Comparison of ENCODE assay signal across 1 cellular context in genomic region chr15:66323312-66323928, GRCh38.
TF ChIP-seq lines count a peak whose summit lies in the region.

No MANE protein-coding gene starts in this region.

TF ChIP-seq in K562, 482 proteins besides CTCF, POLR2A, EP300 and RAD21 (continued from another document and continues in another):
- TF ChIP-seq MGA (IDR thresholded peaks at IDR 0.05) (peak; percentile 54; the same call in 1 of the 2 replicates), ATF7 (IDR thresholded peaks at IDR 0.05) (peak; percentile 64), ZBTB34 (CRISPR knock-in tag; IDR thresholded peaks at IDR 0.05) (no peak), HDAC2 (IDR thresholded peaks at IDR 0.05) (peak; percentile 88), TSHZ1 (CRISPR knock-in tag; IDR thresholded peaks at IDR 0.05) (no peak), ELF1 (tag; IDR thresholded peaks at IDR 0.05) (no peak), CCNT2 (IDR thresholded peaks at IDR 0.05; ENCODE audit: borderline replicate concordance, extremely low read depth, insufficient read length, low read depth, low read length) (peak; percentile 46), MAFF (IDR thresholded peaks at IDR 0.05; ENCODE audit: low read length) (peak; percentile 49; the same call in 1 of the 2 replicates), ZBTB7A (IDR thresholded peaks at IDR 0.05; ENCODE audit: borderline replicate concordance, control insufficient read depth, low read depth, low read length) (peak; percentile 91), ARNT (IDR thresholded peaks at IDR 0.05) (no peak), MLLT1 (IDR thresholded peaks at IDR 0.05) (peak in 1 of 2 experiments; percentile 22; a peak in 1 of 4 replicates), SMAD4 (CRISPR knock-in tag; conservative IDR thresholded peaks at IDR 0.05) (0 out of 2 replicates have a peak, but pooled peaks have one; percentile 24), DPF2 (IDR thresholded peaks at IDR 0.05) (peak; percentile 88), ID3 (CRISPR knock-in tag; IDR thresholded peaks at IDR 0.05) (no peak), ID3 (tag; IDR thresholded peaks at IDR 0.05) (peak; percentile 91), NCOA1 (IDR thresholded peaks at IDR 0.05; ENCODE audit: low read depth) (peak; percentile 28; the same call in 1 of the 2 replicates), MTA1 (IDR thresholded peaks at IDR 0.05; ENCODE audit: borderline replicate concordance) (0 out of 2 replicates have a peak, but pooled peaks have one; percentile 16), NR2C2 (CRISPR knock-in tag; IDR thresholded peaks at IDR 0.05) (no peak), NR2C2 (tag; IDR thresholded peaks at IDR 0.05) (peak; percentile 95), EP400 (IDR thresholded peaks at IDR 0.05) (peak; percentile 48), ZNF766 (CRISPR knock-in tag; conservative IDR thresholded peaks at IDR 0.05) (no peak), THRA (IDR thresholded peaks at IDR 0.05) (no peak), ATF1 (CRISPR knock-in tag; IDR thresholded peaks at IDR 0.05) (no peak), ATF1 (tag; IDR thresholded peaks at IDR 0.05) (peak; percentile 78), TFAP4 (CRISPR knock-in tag; IDR thresholded peaks at IDR 0.05; ENCODE audit: borderline replicate concordance) (peak; percentile 58; the same call in 1 of the 2 replicates), MAFK (IDR thresholded peaks at IDR 0.05; ENCODE audit: low read length) (peak; percentile 57), ZNF324 (CRISPR knock-in tag; IDR thresholded peaks at IDR 0.05) (no peak), BHLHE40 (IDR thresholded peaks at IDR 0.05; ENCODE audit: low read length) (peak; percentile 44; the same call in 1 of the 2 replicates), CREM (IDR thresholded peaks at IDR 0.05; ENCODE audit: low read depth) (peak; percentile 90), ARID1B (IDR thresholded peaks at IDR 0.05) (peak; percentile 86), TBL1XR1 (IDR thresholded peaks at IDR 0.05; ENCODE audit: low read length in 2 of 2) (0 out of 4 replicates have a peak, but pooled peaks of 1 of the 2 experiments have one; percentile 10), HMGN3 (IDR thresholded peaks at IDR 0.05; ENCODE audit: borderline replicate concordance, extremely low read depth, insufficient read length, low read depth, low read length) (no peak), GTF2A2 (tag; IDR thresholded peaks at IDR 0.05) (no peak), GABPB1 (CRISPR knock-in tag; IDR thresholded peaks at IDR 0.05) (0 out of 2 replicates have a peak, but pooled peaks have one; percentile 29), BACH1 (tag; IDR thresholded peaks at IDR 0.05) (no peak), ZNF584 (CRISPR knock-in tag; IDR thresholded peaks at IDR 0.05; ENCODE audit: low read depth) (no peak), MNT (conservative IDR thresholded peaks at IDR 0.05) (peak in 1 of 2 experiments; percentile 78; a peak in 3 of 4 replicates), ETV5 (CRISPR knock-in tag; IDR thresholded peaks at IDR 0.05; ENCODE audit: low read depth) (0 out of 2 replicates have a peak, but pooled peaks have one; percentile 33), ZEB2 (IDR thresholded peaks at IDR 0.05) (peak; percentile 52; the same call in 1 of the 2 replicates)
